ENCODE assay signal across 1 cellular context in the genomic region with DNA sequence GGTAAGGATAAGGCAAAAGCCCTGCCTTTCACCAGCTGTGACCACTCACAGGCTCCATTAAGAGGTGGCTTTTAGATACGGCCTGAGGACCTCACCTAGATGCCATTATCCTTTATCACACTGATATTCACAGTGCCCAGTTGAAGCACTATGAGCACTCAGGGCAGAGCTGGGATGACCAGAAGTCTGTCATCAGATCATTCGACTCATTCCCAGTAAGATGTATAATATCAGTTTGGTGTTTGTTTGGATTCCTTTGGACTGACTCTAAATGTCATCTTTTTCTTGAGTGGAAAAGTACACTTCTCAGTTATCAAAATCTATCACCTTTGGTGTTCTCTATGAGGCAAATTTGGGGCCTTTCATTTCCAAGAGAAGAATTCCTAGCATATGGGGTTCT.
TF ChIP-seq lines count a peak whose summit lies in the region.

No MANE protein-coding gene starts in this region.

TF ChIP-seq in IMR-90, 13 proteins besides CTCF, POLR2A, EP300 and RAD21 (continued from another document):
- TF ChIP-seq, protein P1, sequence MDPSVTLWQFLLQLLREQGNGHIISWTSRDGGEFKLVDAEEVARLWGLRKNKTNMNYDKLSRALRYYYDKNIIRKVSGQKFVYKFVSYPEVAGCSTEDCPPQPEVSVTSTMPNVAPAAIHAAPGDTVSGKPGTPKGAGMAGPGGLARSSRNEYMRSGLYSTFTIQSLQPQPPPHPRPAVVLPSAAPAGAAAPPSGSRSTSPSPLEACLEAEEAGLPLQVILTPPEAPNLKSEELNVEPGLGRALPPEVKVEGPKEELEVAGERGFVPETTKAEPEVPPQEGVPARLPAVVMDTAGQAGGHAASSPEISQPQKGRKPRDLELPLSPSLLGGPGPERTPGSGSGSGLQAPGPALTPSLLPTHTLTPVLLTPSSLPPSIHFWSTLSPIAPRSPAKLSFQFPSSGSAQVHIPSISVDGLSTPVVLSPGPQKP (IDR thresholded peaks at IDR 0.05; ENCODE audit: borderline replicate concordance, low read depth, low read length), result no peak
- TF ChIP-seq SMC3 (IDR thresholded peaks at IDR 0.05; ENCODE audit: low read depth, low read length) (no peak), CEBPB (IDR thresholded peaks at IDR 0.05; ENCODE audit: low read depth, low read length) (no peak), MAFK (IDR thresholded peaks at IDR 0.05; ENCODE audit: low read depth, low read length) (no peak), USF2 (IDR thresholded peaks at IDR 0.05; ENCODE audit: low read depth, low read length) (no peak), BHLHE40 (IDR thresholded peaks at IDR 0.05; ENCODE audit: low read depth, low read length) (no peak), MXI1 (IDR thresholded peaks at IDR 0.05; ENCODE audit: borderline replicate concordance, low read depth, low read length) (no peak), CHD1 (IDR thresholded peaks at IDR 0.05; ENCODE audit: low read depth, low read length) (no peak), NFE2L2 (IDR thresholded peaks at IDR 0.05; ENCODE audit: low read depth, low read length) (no peak)
